Comparison of ENCODE assay signal across 26 cellular contexts in genomic region chr19:46082728-46083050, GRCh38. TPM values are rescaled to one million over a fixed set of nuclear protein-coding genes. Genes with fewer than 3 reads are reported as not detected.
DNase-seq lines count a peak whose midpoint lies in the region; ATAC-seq, FAIRE-seq and TF ChIP-seq lines count a peak whose summit lies in the region.
"Had no signal": no experiment of that assay in that cellular context is flagged by ENCODE, and none has a peak within 500 bp of the region (broad histone marks: within the 10 kb centered on the region; RNA-seq: fewer than 3 reads in every experiment).

No MANE protein-coding gene starts in this region.

- H3K4me3 ChIP-seq in epithelial cell of esophagus (ENCODE audit: low read length) (no peak overlapping the region), dorsolateral prefrontal cortex (peak overlapping the region in 11 of 59 donors; percentile 0 to 33 (median 18)), small intestine (ENCODE audit: low read depth in 1 of 2, low read length in 2 of 2) (no peak overlapping the region)
- H3K4me3 ChIP-seq: heart left ventricle, K562, MG63, psoas muscle had no signal

- no peak for FAIRE-seq in small intestine (lab: Jason Lieb, UNC)

- H3K9me3 ChIP-seq in small intestine (ENCODE audit: control insufficient read depth, low read depth) = no peaks in the 10 kb centered on the region

- ATAC-seq in sciatic nerve = no peak

- TF ChIP-seq CTCF in epithelial cell of esophagus (IDR thresholded peaks at IDR 0.05; ENCODE audit: insufficient read depth, low read depth, low read length, missing control alignments) (no peak), dorsolateral prefrontal cortex (IDR thresholded peaks at IDR 0.05 in 54 of 56, conservative IDR thresholded peaks at IDR 0.05 in 2 of 56; ENCODE audit: low read depth in 1 of 56, partially characterized antibody in 56 of 56) (no peak)

- no peaks in the 10 kb centered on the region for H3K4me1 ChIP-seq in small intestine (ENCODE audit: control insufficient read depth in 2 of 2, insufficient read depth in 1 of 2, low read depth in 1 of 2, low read length in 1 of 2)
- H3K4me1 ChIP-seq: psoas muscle had no signal

- peaks cover 0 to 3% (median 0%) of the 10 kb centered on the region in 45 donors for H3K27me3 ChIP-seq in dorsolateral prefrontal cortex
- H3K27me3 ChIP-seq in small intestine (ENCODE audit: control insufficient read depth in 2 of 2, insufficient read depth in 2 of 2, low read length in 2 of 2) = peaks cover 0 to 10% of the 10 kb centered on the region in 2 donors

- 49 to 60% (median 54%) methylated on average over 2 of the region's 2 CpGs for WGBS in small intestine, 3 donors

- no peak overlapping the region for H3K27ac ChIP-seq in dorsolateral prefrontal cortex
- no peak overlapping the region for H3K27ac ChIP-seq in small intestine (ENCODE audit: low read depth in 1 of 2, low read length in 1 of 2)
- H3K27ac ChIP-seq: heart left ventricle, psoas muscle had no signal

- DNase-seq in EL = peak; percentile 19
- DNase-seq in RKO (ENCODE audit: low spot score) = peak; percentile 39
- DNase-seq in epithelial cell of esophagus (ENCODE audit: low read depth) = peak; percentile 88
- peak; percentile 23 for DNase-seq in renal cortical epithelial cell (ENCODE audit: low read depth)
- no peak for DNase-seq in sciatic nerve (ENCODE audit: low spot score)
- no peak for DNase-seq in dorsolateral prefrontal cortex
- no peak for DNase-seq in small intestine
- DNase-seq: activated CD4-positive, alpha-beta T cell treated with anti-CD3 and anti-CD28 coated beads for 4 hours; activated naive CD4-positive, alpha-beta T cell; activated T-cell treated with anti-CD3 and anti-CD28 coated beads, Interleukin-2, amount 50 U/mL, for 24 hours; cortex of kidney; heart left ventricle; naive B cell; psoas muscle had no signal

- intact Hi-C loops in sciatic nerve (cut with DNase I) (loop anchor here (10.0 kb wide), 1 partner anchor 102 kb away; no protein-coding TSS in a partner anchor), dorsolateral prefrontal cortex (cut with DNase I) (loop anchor here in 1 of 2 donors (2.0 kb wide), 1 partner anchor 108 kb away; no protein-coding TSS in a partner anchor)

- no peaks in the 10 kb centered on the region for H3K36me3 ChIP-seq in small intestine (ENCODE audit: control insufficient read depth in 2 of 2, insufficient read depth in 2 of 2, low read length in 2 of 2)
- H3K36me3 ChIP-seq: heart left ventricle, MG63 had no signal

RNA-seq across cellular contexts. Expression of gene IGFL3, which starts 41.8 kb away (rescaled TPM):
- total RNA-seq in renal cortical epithelial cell = not detected in 2 replicates
- total RNA-seq in sciatic nerve = not detected
- total RNA-seq in dorsolateral prefrontal cortex = not detected
- not detected for polyA plus RNA-seq in small intestine
- total RNA-seq: activated CD8-positive, alpha-beta memory T cell treated with anti-CD3 and anti-CD28 coated beads for 36 hours; heart left ventricle; K562; mesenteric fat pad; NCI-H460; psoas muscle; SK-MEL-5; skeletal muscle tissue; subcutaneous adipose tissue; ureter had no signal
- polyA plus RNA-seq: adipose tissue, AG04450, CD14-positive monocyte, heart left ventricle, K562, psoas muscle had no signal

RNA-seq across cellular contexts. Expression of gene IGFL4, which starts 41.9 kb away (rescaled TPM):
- total RNA-seq in renal cortical epithelial cell (not detected in 2 replicates), sciatic nerve (0.94 TPM), dorsolateral prefrontal cortex (10 to 100 TPM in 94 of 120 experiments, 1 to 10 TPM in 26; 6.0 to 28.7 (median 12.4) TPM)
- polyA plus RNA-seq in small intestine = under 1 TPM in 1 of 3 donors, not detected in 2; 0.03 TPM
- total RNA-seq: activated CD8-positive, alpha-beta memory T cell treated with anti-CD3 and anti-CD28 coated beads for 36 hours; heart left ventricle; K562; mesenteric fat pad; psoas muscle; subcutaneous adipose tissue; ureter had no signal
- polyA plus RNA-seq: AG04450, CD14-positive monocyte, heart left ventricle, K562, psoas muscle had no signal

RNA-seq across cellular contexts. Expression of gene PGLYRP1, which starts 59.8 kb away (rescaled TPM):
- total RNA-seq in renal cortical epithelial cell = not detected in 2 replicates
- total RNA-seq in sciatic nerve = 3.2 TPM
- total RNA-seq in dorsolateral prefrontal cortex = 1 to 10 TPM in 5 of 120 experiments, under 1 TPM in 5, not detected in 110; 0.65 to 1.8 (median 1.0) TPM
- not detected for polyA plus RNA-seq in small intestine
- total RNA-seq: activated CD8-positive, alpha-beta memory T cell treated with anti-CD3 and anti-CD28 coated beads for 36 hours; K562; NCI-H460; SK-MEL-5; subcutaneous adipose tissue; ureter had no signal
- polyA plus RNA-seq: AG04450, K562 had no signal

Comparison
In these comparisons a context has a peak if more than half of its experiments do, and no peak if none do; other contexts are left out.
1. DNase-seq: peak in EL (single experiment), RKO (single experiment), epithelial cell of esophagus (single experiment) and renal cortical epithelial cell (single experiment); none in sciatic nerve (single experiment), dorsolateral prefrontal cortex (0 of 10) and small intestine (single experiment).